15 cellular contexts compared by ENCODE assay signal in genomic region chr15:72585659-72586058, GRCh38.
A peak's percentile ranks its signal among the peaks of the same experiment; 100 is the strongest.
DNase-seq lines count a peak whose midpoint lies in the region; ATAC-seq and TF ChIP-seq lines count a peak whose summit lies in the region.
"Had no signal": no experiment of that assay in that cellular context is flagged by ENCODE, and none has a peak within 500 bp of the region (broad histone marks: within the 10 kb centered on the region; RNA-seq: fewer than 3 reads in every experiment).

No MANE protein-coding gene starts in this region.

- POLR2A ChIA-PET in CD4-positive, alpha-beta T cell (lab: Charles Lee): no interaction called here

- H3K9me3 ChIP-seq in fibroblast of lung (ENCODE audit: control insufficient read depth, insufficient read depth, low read depth, low read length): no peaks in the 10 kb centered on the region
- no peaks in the 10 kb centered on the region for H3K9me3 ChIP-seq in CD4-positive, alpha-beta T cell (ENCODE audit: control insufficient read depth, low read length)
- H3K9me3 ChIP-seq: BLaER1 treated with 17β-estradiol and CSF1 and Interleukin-3, amounts not matched to agents 10 nM and 100 nM; neutrophil; upper lobe of left lung had no signal

- no peaks in the 10 kb centered on the region for H3K79me2 ChIP-seq in fibroblast of lung (ENCODE audit: control insufficient read depth, insufficient read depth, low read length)

- no peaks in the 10 kb centered on the region for H3K27me3 Mint-ChIP-seq in CD4-positive, alpha-beta T cell
- H3K27me3 Mint-ChIP-seq: central memory CD8-positive, alpha-beta T cell had no signal

- CTCF ChIA-PET in CD4-positive, alpha-beta T cell (lab: Charles Lee): interaction anchor here (1.2 kb wide), 1 partner anchor 85 kb away, joined by 3 read pairs; no protein-coding TSS in a partner anchor

- TF ChIP-seq CTCF in fibroblast of lung (conservative IDR thresholded peaks at IDR 0.05 in 1 of 2, IDR thresholded peaks at IDR 0.05 in 1 of 2; ENCODE audit: low read depth in 1 of 2, low read length in 2 of 2) (peak; percentile 39 to 48), retinal pigment epithelial cell (conservative IDR thresholded peaks at IDR 0.05; ENCODE audit: low read depth, low read length) (peak; percentile 36)
- TF ChIP-seq CTCF in CD4-positive, alpha-beta T cell (IDR thresholded peaks at IDR 0.05): no peak

- peaks cover 4% of the 10 kb centered on the region for H3K36me3 ChIP-seq in fibroblast of lung (ENCODE audit: control insufficient read depth, insufficient read depth, low read length)

- no peak overlapping the region for H2AFZ ChIP-seq in fibroblast of lung (ENCODE audit: low read length)

- DNase-seq in NCI-H82 (lab: John Stamatoyannopoulos, UW) (peak; percentile 9), NCI-H82 treated with DMSO at 0.1 percent for 48 hours (lab: John Stamatoyannopoulos, UW; ENCODE audit: unreplicated experiment) (no peak), SK-MEL-5 (ENCODE audit: low read depth, low spot score) (peak; percentile 57), fibroblast of lung (ENCODE audit: low read depth in 2 of 2) (peak; percentile 25 to 51), retinal pigment epithelial cell (ENCODE audit: low read depth) (no peak)
- DNase-seq in CD4-positive, alpha-beta T cell: no peak
- DNase-seq: activated CD8-positive, alpha-beta memory T cell treated with anti-CD3 and anti-CD28 coated beads for 24 hours; NCI-H1694; upper lobe of left lung had no signal

- in situ Hi-C loops in SK-MEL-5 (cut with HindIII; ENCODE audit: low pct_unique_long_range_greater_than_20kb, low sequenced_read_pairs): no loop called here

- peaks cover 68% of the 10 kb centered on the region for H3K36me3 Mint-ChIP-seq in CD4-positive, alpha-beta T cell (ENCODE audit: low read depth)

- H3K27ac Mint-ChIP-seq in CD4-positive, alpha-beta T cell: no peak overlapping the region

- intact Hi-C loops in CD4-positive, alpha-beta T cell (cut with DNase I, micrococcal nuclease): no loop called here

- no peak overlapping the region for H3K4me2 ChIP-seq in fibroblast of lung (ENCODE audit: extremely low read depth, insufficient read depth, low read length)
- H3K4me2 ChIP-seq: BLaER1 treated with 17β-estradiol and CSF1 and Interleukin-3, amounts not matched to agents 10 nM and 100 nM had no signal

- H3K9ac ChIP-seq in fibroblast of lung (ENCODE audit: insufficient read depth, low read length): no peak overlapping the region
- H3K9ac ChIP-seq: BLaER1 treated with 17β-estradiol and CSF1 and Interleukin-3, amounts not matched to agents 10 nM and 100 nM had no signal

- peaks cover 10% of the 10 kb centered on the region for H3K4me1 Mint-ChIP-seq in CD4-positive, alpha-beta T cell (ENCODE audit: low read depth)
- H3K4me1 Mint-ChIP-seq: central memory CD8-positive, alpha-beta T cell had no signal

- H4K20me1 ChIP-seq in fibroblast of lung (ENCODE audit: control insufficient read depth, extremely low read depth, insufficient read depth, low read length): no peaks in the 10 kb centered on the region

- no peak overlapping the region for H3K27ac ChIP-seq in fibroblast of lung (ENCODE audit: insufficient read depth, low read length)
- H3K27ac ChIP-seq in CD4-positive, alpha-beta T cell (ENCODE audit: low read depth, low read length): no peak overlapping the region
- H3K27ac ChIP-seq: BLaER1 treated with 17β-estradiol and CSF1 and Interleukin-3, amounts not matched to agents 10 nM and 100 nM; neutrophil; SK-N-MC; upper lobe of left lung had no signal

- no peaks in the 10 kb centered on the region for H3K27me3 ChIP-seq in fibroblast of lung (ENCODE audit: control insufficient read depth, insufficient read depth, low read length)
- H3K27me3 ChIP-seq in CD4-positive, alpha-beta T cell (ENCODE audit: control insufficient read depth, insufficient read depth, low read length): no peaks in the 10 kb centered on the region
- H3K27me3 ChIP-seq: BLaER1 treated with 17β-estradiol and CSF1 and Interleukin-3, amounts not matched to agents 10 nM and 100 nM; neutrophil; upper lobe of left lung had no signal

- no peak overlapping the region for H3K4me3 ChIP-seq in fibroblast of lung (replicated peaks in 1 of 4; ENCODE audit: control extremely low read depth in 1 of 4, insufficient read depth in 1 of 4, low read depth in 3 of 4, low read length in 4 of 4)
- H3K4me3 ChIP-seq in retinal pigment epithelial cell (ENCODE audit: low read length): no peak overlapping the region
- H3K4me3 ChIP-seq: BLaER1 treated with 17β-estradiol and CSF1 and Interleukin-3, amounts not matched to agents 10 nM and 100 nM; SK-N-MC; upper lobe of left lung had no signal

- H3K4me1 ChIP-seq in fibroblast of lung (ENCODE audit: control insufficient read depth, extremely low read depth, insufficient read depth, low read length): no peaks in the 10 kb centered on the region
- H3K4me1 ChIP-seq: BLaER1 treated with 17β-estradiol and CSF1 and Interleukin-3, amounts not matched to agents 10 nM and 100 nM; upper lobe of left lung had no signal

- no peak overlapping the region for H3K4me3 Mint-ChIP-seq in CD4-positive, alpha-beta T cell
- H3K4me3 Mint-ChIP-seq: central memory CD8-positive, alpha-beta T cell had no signal

- no peaks in the 10 kb centered on the region for H3K9me3 Mint-ChIP-seq in CD4-positive, alpha-beta T cell
- H3K9me3 Mint-ChIP-seq: central memory CD8-positive, alpha-beta T cell had no signal

- ATAC-seq in HG03354 (IDR thresholded peaks at IDR 0.05; ENCODE audit: poor library complexity, severe bottlenecking, unreplicated experiment): no peak
- ATAC-seq in GM21529 (IDR thresholded peaks at IDR 0.05; ENCODE audit: unreplicated experiment): no peak
- no peak for ATAC-seq in CD4-positive, alpha-beta T cell (ENCODE audit: poor library complexity)

Comparison
In these comparisons a context has a peak if more than half of its experiments do, and no peak if none do; other contexts are left out.
1. DNase-seq: peak in NCI-H82 (single experiment), SK-MEL-5 (single experiment) and fibroblast of lung (2 of 2); none in NCI-H82 treated with DMSO at 0.1 percent for 48 hours (single experiment), retinal pigment epithelial cell (single experiment) and CD4-positive, alpha-beta T cell (0 of 10).